2 cellular contexts compared by ENCODE assay signal in genomic region chr1:114352797-114353196, GRCh38.
TF ChIP-seq lines count a peak whose summit lies in the region.

No MANE protein-coding gene starts in this region.

TF ChIP-seq in SK-N-SH treated with all-trans-retinoic acid at 6 μM for 48 hours, 23 proteins besides CTCF, POLR2A, EP300 and RAD21 (continued from another document):
- TF ChIP-seq, protein P1, sequence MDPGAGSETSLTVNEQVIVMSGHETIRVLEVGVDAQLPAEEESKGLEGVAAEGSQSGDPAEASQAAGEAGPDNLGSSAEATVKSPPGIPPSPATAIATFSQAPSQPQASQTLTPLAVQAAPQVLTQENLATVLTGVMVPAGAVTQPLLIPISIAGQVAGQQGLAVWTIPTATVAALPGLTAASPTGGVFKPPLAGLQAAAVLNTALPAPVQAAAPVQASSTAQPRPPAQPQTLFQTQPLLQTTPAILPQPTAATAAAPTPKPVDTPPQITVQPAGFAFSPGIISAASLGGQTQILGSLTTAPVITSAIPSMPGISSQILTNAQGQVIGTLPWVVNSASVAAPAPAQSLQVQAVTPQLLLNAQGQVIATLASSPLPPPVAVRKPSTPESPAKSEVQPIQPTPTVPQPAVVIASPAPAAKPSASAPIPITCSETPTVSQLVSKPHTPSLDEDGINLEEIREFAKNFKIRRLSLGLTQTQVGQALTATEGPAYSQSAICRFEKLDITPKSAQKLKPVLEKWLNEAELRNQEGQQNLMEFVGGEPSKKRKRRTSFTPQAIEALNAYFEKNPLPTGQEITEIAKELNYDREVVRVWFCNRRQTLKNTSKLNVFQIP (CRISPR knock-in tag; IDR thresholded peaks at IDR 0.05; ENCODE audit: borderline replicate concordance, low read depth) = no peak
- TF ChIP-seq ZFP3 (CRISPR knock-in tag; IDR thresholded peaks at IDR 0.05) = no peak
- TF ChIP-seq SNAI2 (CRISPR knock-in tag; IDR thresholded peaks at IDR 0.05) = no peak
- no peak for TF ChIP-seq OSR1 (CRISPR knock-in tag; IDR thresholded peaks at IDR 0.05)
- TF ChIP-seq ZNF565 (CRISPR knock-in tag; conservative IDR thresholded peaks at IDR 0.05; ENCODE audit: low read depth) = no peak
- no peak for TF ChIP-seq TOX (CRISPR knock-in tag; IDR thresholded peaks at IDR 0.05; ENCODE audit: borderline replicate concordance)

TF ChIP-seq in SK-N-SH, 30 proteins besides CTCF, POLR2A, EP300 and RAD21 (continued from another document):
- TF ChIP-seq, protein P2, sequence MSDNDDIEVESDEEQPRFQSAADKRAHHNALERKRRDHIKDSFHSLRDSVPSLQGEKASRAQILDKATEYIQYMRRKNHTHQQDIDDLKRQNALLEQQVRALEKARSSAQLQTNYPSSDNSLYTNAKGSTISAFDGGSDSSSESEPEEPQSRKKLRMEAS (IDR thresholded peaks at IDR 0.05; ENCODE audit: low read depth) = no peak
- TF ChIP-seq MEF2A (IDR thresholded peaks at IDR 0.05; ENCODE audit: borderline replicate concordance, low read depth) = no peak
- TF ChIP-seq TAF1 (IDR thresholded peaks at IDR 0.05; ENCODE audit: borderline replicate concordance, low read depth, low read length) = no peak
- no peak for TF ChIP-seq FOXJ3 (CRISPR knock-in tag; IDR thresholded peaks at IDR 0.05)
- TF ChIP-seq FOXM1 (IDR thresholded peaks at IDR 0.05; ENCODE audit: low read depth) = no peak
- TF ChIP-seq, protein P3, sequence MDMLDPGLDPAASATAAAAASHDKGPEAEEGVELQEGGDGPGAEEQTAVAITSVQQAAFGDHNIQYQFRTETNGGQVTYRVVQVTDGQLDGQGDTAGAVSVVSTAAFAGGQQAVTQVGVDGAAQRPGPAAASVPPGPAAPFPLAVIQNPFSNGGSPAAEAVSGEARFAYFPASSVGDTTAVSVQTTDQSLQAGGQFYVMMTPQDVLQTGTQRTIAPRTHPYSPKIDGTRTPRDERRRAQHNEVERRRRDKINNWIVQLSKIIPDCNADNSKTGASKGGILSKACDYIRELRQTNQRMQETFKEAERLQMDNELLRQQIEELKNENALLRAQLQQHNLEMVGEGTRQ (IDR thresholded peaks at IDR 0.05; ENCODE audit: borderline replicate concordance, low read depth, low read length) = no peak
TF ChIP-seq in SK-N-SH: peak in this region for 0.
